Comparison of ENCODE assay signal across 8 cellular contexts in genomic region chr1:111990878-111991760, GRCh38. TPM values are rescaled to one million over a fixed set of nuclear protein-coding genes. Genes with fewer than 3 reads are reported as not detected.
A peak's percentile ranks its signal among the peaks of the same experiment; 100 is the strongest.
DNase-seq lines count a peak whose midpoint lies in the region; ATAC-seq lines count a peak whose summit lies in the region.

No MANE protein-coding gene starts in this region.

- peak overlapping the region; percentile 16 for H3K4me3 Mint-ChIP-seq in activated T-cell treated with anti-CD3 and anti-CD28 coated beads, Interleukin-2, amount 50 U/mL, for 4 hours

- intact Hi-C loops in posterior cingulate gyrus (cut with DNase I): loop anchor here (1.0 to 5.0 kb wide), 2 partner anchors 201 to 281 kb away; no protein-coding TSS in a partner anchor

- DNase-seq in activated T-cell treated with anti-CD3 and anti-CD28 coated beads, Interleukin-2, amount 50 U/mL, for 4 hours: no peak
- DNase-seq in activated T-cell treated with anti-CD3 and anti-CD28 coated beads for 4 hours (no peak), NCI-H2107 (lab: John Stamatoyannopoulos, UW) (peak; percentile 62), amygdala (lab: John Stamatoyannopoulos, UW) (peak in 51 of 56 donors; percentile 24 to 81 (median 55)), hepatic stellate cell (ENCODE audit: low spot score) (peak; percentile 51), posterior cingulate gyrus (peak; percentile 58 to 96 (median 75)), T1000 (lab: John Stamatoyannopoulos, UW) (no peak)

- H3K36me3 Mint-ChIP-seq in activated T-cell treated with anti-CD3 and anti-CD28 coated beads, Interleukin-2, amount 50 U/mL, for 4 hours (ENCODE audit: insufficient read depth): no peaks in the 10 kb centered on the region

- no peak for ATAC-seq in activated T-cell treated with anti-CD3 and anti-CD28 coated beads, Interleukin-2, amount 50 U/mL, for 4 hours
- ATAC-seq in GM19467 (IDR thresholded peaks at IDR 0.05; ENCODE audit: unreplicated experiment): no peak

- H3K9me3 Mint-ChIP-seq in activated T-cell treated with anti-CD3 and anti-CD28 coated beads, Interleukin-2, amount 50 U/mL, for 4 hours: no peaks in the 10 kb centered on the region

- peaks cover 18% of the 10 kb centered on the region for H3K4me1 Mint-ChIP-seq in activated T-cell treated with anti-CD3 and anti-CD28 coated beads, Interleukin-2, amount 50 U/mL, for 4 hours (ENCODE audit: low read depth)

- peaks cover 76% of the 10 kb centered on the region for H3K27me3 Mint-ChIP-seq in activated T-cell treated with anti-CD3 and anti-CD28 coated beads, Interleukin-2, amount 50 U/mL, for 4 hours (ENCODE audit: low read depth)

RNA-seq across cellular contexts. Expression of gene KCND3, which starts 1.7 kb away (rescaled TPM):
- not detected for total RNA-seq in activated T-cell treated with anti-CD3 and anti-CD28 coated beads, Interleukin-2, amount 50 U/mL, for 4 hours

Comparison
In these comparisons a context has a peak if more than half of its experiments do, and no peak if none do; other contexts are left out.
1. DNase-seq: peak in NCI-H2107 (single experiment), amygdala (51 of 56), hepatic stellate cell (single experiment) and posterior cingulate gyrus (10 of 10); none in activated T-cell treated with anti-CD3 and anti-CD28 coated beads, Interleukin-2, amount 50 U/mL, for 4 hours (single experiment), activated T-cell treated with anti-CD3 and anti-CD28 coated beads for 4 hours (single experiment) and T1000 (single experiment).